Comparison of ENCODE assay signal across 24 cellular contexts in genomic region chr6:19289408-19289967, GRCh38.
"Had no signal": no experiment of that assay in that cellular context is flagged by ENCODE, and none has a peak within 500 bp of the region (broad histone marks: within the 10 kb centered on the region; RNA-seq: fewer than 3 reads in every experiment).

No MANE protein-coding gene starts in this region.

- ATAC-seq: activated CD8-positive, alpha-beta memory T cell treated with anti-CD3 and anti-CD28 coated beads, Interleukin-2, amount 10 ng/mL, durations not matched to agents 7 days and 5 days; activated T-helper 17 cell treated with anti-CD3 and anti-CD28 coated beads, Interleukin-2, amount 50 U/mL, for 72 hours; left colon; natural killer cell treated with Interleukin-12 subunit alpha and Interleukin-12 subunit beta and Interleukin-15 and Interleukin-18, amount 100 ng/mL, for 72 hours; stimulated activated naive B cell treated with anti-CD40 and anti-IgM and Interleukin-4, amounts not matched to agents 10 μg/mL and 1 μg/mL and 100 μg/mL, for 72 hours had no signal

- H3K4me3 ChIP-seq: cardiac muscle cell, lung, thyroid gland had no signal

- H3K36me3 Mint-ChIP-seq: activated CD8-positive, alpha-beta memory T cell treated with anti-CD3 and anti-CD28 coated beads, Interleukin-2, amount 10 ng/mL, durations not matched to agents 7 days and 5 days; activated naive CD8-positive, alpha-beta T cell treated with anti-CD3 and anti-CD28 coated beads for 36 hours; mesothelial cell of epicardium; natural killer cell treated with Interleukin-12 subunit alpha and Interleukin-12 subunit beta and Interleukin-15 and Interleukin-18, amount 100 ng/mL, for 72 hours; stimulated activated naive B cell treated with anti-CD40 and anti-IgM and Interleukin-4, amounts not matched to agents 10 μg/mL and 1 μg/mL and 100 μg/mL, for 72 hours had no signal

- H3K4me1 ChIP-seq: thyroid gland had no signal

- H3K9me3 Mint-ChIP-seq: activated naive CD8-positive, alpha-beta T cell treated with anti-CD3 and anti-CD28 coated beads for 36 hours; activated T-helper 17 cell treated with anti-CD3 and anti-CD28 coated beads, Interleukin-2, amount 50 U/mL, for 72 hours; mesothelial cell of epicardium had no signal

- H3K36me3 ChIP-seq: cardiac muscle cell, thyroid gland had no signal

- H3K27ac Mint-ChIP-seq: activated CD4-positive, alpha-beta memory T cell treated with anti-CD3 and anti-CD28 coated beads, Interleukin-2, amount 10 ng/mL, durations not matched to agents 7 days and 5 days; activated CD8-positive, alpha-beta memory T cell treated with anti-CD3 and anti-CD28 coated beads, Interleukin-2, amount 10 ng/mL, durations not matched to agents 7 days and 5 days; activated naive CD8-positive, alpha-beta T cell treated with anti-CD3 and anti-CD28 coated beads for 36 hours; activated T-helper 17 cell treated with anti-CD3 and anti-CD28 coated beads, Interleukin-2, amount 50 U/mL, for 72 hours; dendritic cell treated with granulocyte-macrophage colony-stimulating factor and Interleukin-4, amounts not matched to agents 40 ng/mL and 50 ng/mL, for 4 days; mesothelial cell of epicardium; natural killer cell treated with Interleukin-12 subunit alpha and Interleukin-12 subunit beta and Interleukin-15 and Interleukin-18, amount 100 ng/mL, for 72 hours; stimulated activated naive B cell treated with anti-CD40 and anti-IgM and Interleukin-4, amounts not matched to agents 10 μg/mL and 1 μg/mL and 100 μg/mL, for 72 hours had no signal

- H3K27me3 ChIP-seq: cardiac muscle cell, thyroid gland had no signal

- H3K27me3 Mint-ChIP-seq: activated CD4-positive, alpha-beta memory T cell treated with anti-CD3 and anti-CD28 coated beads, Interleukin-2, amount 10 ng/mL, durations not matched to agents 7 days and 5 days; activated CD8-positive, alpha-beta memory T cell treated with anti-CD3 and anti-CD28 coated beads, Interleukin-2, amount 10 ng/mL, durations not matched to agents 7 days and 5 days; activated naive CD8-positive, alpha-beta T cell treated with anti-CD3 and anti-CD28 coated beads for 36 hours; activated T-helper 17 cell treated with anti-CD3 and anti-CD28 coated beads, Interleukin-2, amount 50 U/mL, for 72 hours; dendritic cell treated with granulocyte-macrophage colony-stimulating factor and Interleukin-4, amounts not matched to agents 40 ng/mL and 50 ng/mL, for 4 days; natural killer cell treated with Interleukin-12 subunit alpha and Interleukin-12 subunit beta and Interleukin-15 and Interleukin-18, amount 100 ng/mL, for 72 hours; stimulated activated naive B cell treated with anti-CD40 and anti-IgM and Interleukin-4, amounts not matched to agents 10 μg/mL and 1 μg/mL and 100 μg/mL, for 72 hours had no signal

- H3K4me3 Mint-ChIP-seq: activated CD4-positive, alpha-beta memory T cell treated with anti-CD3 and anti-CD28 coated beads, Interleukin-2, amount 10 ng/mL, durations not matched to agents 7 days and 5 days; activated CD8-positive, alpha-beta memory T cell treated with anti-CD3 and anti-CD28 coated beads, Interleukin-2, amount 10 ng/mL, durations not matched to agents 7 days and 5 days; activated naive CD8-positive, alpha-beta T cell treated with anti-CD3 and anti-CD28 coated beads for 36 hours; activated T-helper 17 cell treated with anti-CD3 and anti-CD28 coated beads, Interleukin-2, amount 50 U/mL, for 72 hours; dendritic cell treated with granulocyte-macrophage colony-stimulating factor and Interleukin-4, amounts not matched to agents 40 ng/mL and 50 ng/mL, for 4 days; mesothelial cell of epicardium; natural killer cell treated with Interleukin-12 subunit alpha and Interleukin-12 subunit beta and Interleukin-15 and Interleukin-18, amount 100 ng/mL, for 72 hours; stimulated activated naive B cell treated with anti-CD40 and anti-IgM and Interleukin-4, amounts not matched to agents 10 μg/mL and 1 μg/mL and 100 μg/mL, for 72 hours had no signal

- DNase-seq: activated CD4-positive, alpha-beta memory T cell treated with anti-CD3 and anti-CD28 coated beads, Interleukin-2, amount 10 ng/mL, durations not matched to agents 7 days and 5 days; activated CD4-positive, alpha-beta T cell treated with anti-CD3 and anti-CD28 coated beads for 48 hours; activated CD4-positive, CD25-positive, alpha-beta regulatory T cell; activated CD8-positive, alpha-beta memory T cell treated with anti-CD3 and anti-CD28 coated beads, Interleukin-2, amount 10 ng/mL, durations not matched to agents 7 days and 5 days; activated naive CD4-positive, alpha-beta T cell; activated naive CD8-positive, alpha-beta T cell treated with anti-CD3 and anti-CD28 coated beads for 36 hours; amniotic stem cell; effector memory CD4-positive, alpha-beta T cell; foreskin melanocyte; glutamatergic neuron; hippocampal formation; islet precursor cell; left colon; occipital lobe; retina; stimulated activated naive B cell treated with anti-CD40 and anti-IgM and Interleukin-4, amounts not matched to agents 10 μg/mL and 1 μg/mL and 100 μg/mL, for 72 hours; T1000; thyroid gland had no signal

- H3K9me3 ChIP-seq: thyroid gland had no signal

- H3K4me1 Mint-ChIP-seq: activated CD4-positive, alpha-beta memory T cell treated with anti-CD3 and anti-CD28 coated beads, Interleukin-2, amount 10 ng/mL, durations not matched to agents 7 days and 5 days; activated CD8-positive, alpha-beta memory T cell treated with anti-CD3 and anti-CD28 coated beads, Interleukin-2, amount 10 ng/mL, durations not matched to agents 7 days and 5 days; activated naive CD8-positive, alpha-beta T cell treated with anti-CD3 and anti-CD28 coated beads for 36 hours; activated T-helper 17 cell treated with anti-CD3 and anti-CD28 coated beads, Interleukin-2, amount 50 U/mL, for 72 hours; mesothelial cell of epicardium; stimulated activated naive B cell treated with anti-CD40 and anti-IgM and Interleukin-4, amounts not matched to agents 10 μg/mL and 1 μg/mL and 100 μg/mL, for 72 hours had no signal
